ENCODE assay signal across 8 cellular contexts in genomic region chr10:50739618-50740350, GRCh38. TPM values are rescaled to one million over a fixed set of nuclear protein-coding genes. Genes with fewer than 3 reads are reported as not detected.
DNase-seq lines count a peak whose midpoint lies in the region; ATAC-seq and TF ChIP-seq lines count a peak whose summit lies in the region.

Gene ASAH2B, plus strand, starts transcription at chr10:50739936. Its CDS starts 5,195 bp downstream, at chr10:50745131.

- peak within 1 kb of the TSS; percentile 88 for H3K4me3 Mint-ChIP-seq in activated CD8-positive, alpha-beta T cell treated with anti-CD3 and anti-CD28 coated beads, Interleukin-2, amount 10 ng/mL, durations not matched to agents 7 days and 5 days

- no peaks in the 10 kb centered on the region for H3K9me3 Mint-ChIP-seq in activated CD8-positive, alpha-beta T cell treated with anti-CD3 and anti-CD28 coated beads, Interleukin-2, amount 10 ng/mL, durations not matched to agents 7 days and 5 days (ENCODE audit: insufficient read depth)

- ATAC-seq in GM18873 (IDR thresholded peaks at IDR 0.05; ENCODE audit: low FRiP score, unreplicated experiment), result peak; percentile 56
- ATAC-seq in HG03103 (IDR thresholded peaks at IDR 0.05; ENCODE audit: low read depth, unreplicated experiment), result peak; percentile 78
- ATAC-seq in activated CD8-positive, alpha-beta T cell treated with anti-CD3 and anti-CD28 coated beads, Interleukin-2, amount 10 ng/mL, durations not matched to agents 7 days and 5 days, result peak; percentile 86

- CTCF ChIA-PET in AG04449 (lab: Yijun Ruan, JAX), result no interaction called here
- CTCF ChIA-PET in activated CD8-positive, alpha-beta T cell treated with anti-CD3 and anti-CD28 coated beads, Interleukin-2, amount 10 ng/mL, durations not matched to agents 7 days and 5 days (lab: Charles Lee), result interaction anchor here (1.5 kb wide), 1 partner anchor 343 kb away, joined by 3 read pairs; no protein-coding TSS in a partner anchor

- peaks cover 17% of the 10 kb centered on the region for H3K4me1 Mint-ChIP-seq in activated CD8-positive, alpha-beta T cell treated with anti-CD3 and anti-CD28 coated beads, Interleukin-2, amount 10 ng/mL, durations not matched to agents 7 days and 5 days (ENCODE audit: low read depth)

- no peak for DNase-seq in AG04449 (ENCODE audit: low read depth, low spot score)
- DNase-seq in NCI-H510A treated with DMSO at 0.1 percent for 48 hours (lab: John Stamatoyannopoulos, UW), result peak; percentile 50
- peak; percentile 78 for DNase-seq in activated CD8-positive, alpha-beta T cell treated with anti-CD3 and anti-CD28 coated beads, Interleukin-2, amount 10 ng/mL, durations not matched to agents 7 days and 5 days
- peak; percentile 45 for DNase-seq in effector CD8-positive, alpha-beta T cell (lab: John Stamatoyannopoulos, UW)
- DNase-seq in medulla oblongata (ENCODE audit: extremely low spot score), result peak; percentile 52
- peak; percentile 66 to 78 (median 67) for DNase-seq in stimulated activated CD4-positive, alpha-beta T cell treated with anti-CD3 and anti-CD28 coated beads, TNF-alpha, amount 100 ng/mL, for 24 hours (ENCODE audit: low read depth in 3 of 3)

- H3K36me3 Mint-ChIP-seq in activated CD8-positive, alpha-beta T cell treated with anti-CD3 and anti-CD28 coated beads, Interleukin-2, amount 10 ng/mL, durations not matched to agents 7 days and 5 days (ENCODE audit: low read depth), result no peaks in the 10 kb centered on the region

- TF ChIP-seq CTCF in AG04449 (IDR thresholded peaks at IDR 0.05; ENCODE audit: insufficient read depth, low read length, missing control alignments), result no peak

- POLR2A ChIA-PET in AG04449 (lab: Yijun Ruan, JAX), result interaction anchor here (1.7 kb wide), 1 partner anchor 414 kb away, joined by 4 read pairs; no protein-coding TSS in a partner anchor
- POLR2A ChIA-PET in activated CD8-positive, alpha-beta T cell treated with anti-CD3 and anti-CD28 coated beads, Interleukin-2, amount 10 ng/mL, durations not matched to agents 7 days and 5 days (lab: Charles Lee), result interaction anchor here (1.2 kb wide), 1 partner anchor 59 kb away, joined by 4 read pairs; no protein-coding TSS in a partner anchor

- peaks cover 15% of the 10 kb centered on the region for H3K27me3 Mint-ChIP-seq in activated CD8-positive, alpha-beta T cell treated with anti-CD3 and anti-CD28 coated beads, Interleukin-2, amount 10 ng/mL, durations not matched to agents 7 days and 5 days (ENCODE audit: low read depth)

- H3K27ac Mint-ChIP-seq in activated CD8-positive, alpha-beta T cell treated with anti-CD3 and anti-CD28 coated beads, Interleukin-2, amount 10 ng/mL, durations not matched to agents 7 days and 5 days, result peak within 1 kb of the TSS; percentile 80

- H3K4me3 ChIP-seq in AG04449 (ENCODE audit: low read depth, low read length), result peak within 1 kb of the TSS; percentile 85

RNA-seq across cellular contexts. Expression of gene ASAH2B, which starts in this region (rescaled TPM):
- total RNA-seq in activated CD8-positive, alpha-beta T cell treated with anti-CD3 and anti-CD28 coated beads, Interleukin-2, amount 10 ng/mL, durations not matched to agents 7 days and 5 days, result 1 to 10 TPM; 1.5 to 3.3 TPM
